In the genomic region with DNA sequence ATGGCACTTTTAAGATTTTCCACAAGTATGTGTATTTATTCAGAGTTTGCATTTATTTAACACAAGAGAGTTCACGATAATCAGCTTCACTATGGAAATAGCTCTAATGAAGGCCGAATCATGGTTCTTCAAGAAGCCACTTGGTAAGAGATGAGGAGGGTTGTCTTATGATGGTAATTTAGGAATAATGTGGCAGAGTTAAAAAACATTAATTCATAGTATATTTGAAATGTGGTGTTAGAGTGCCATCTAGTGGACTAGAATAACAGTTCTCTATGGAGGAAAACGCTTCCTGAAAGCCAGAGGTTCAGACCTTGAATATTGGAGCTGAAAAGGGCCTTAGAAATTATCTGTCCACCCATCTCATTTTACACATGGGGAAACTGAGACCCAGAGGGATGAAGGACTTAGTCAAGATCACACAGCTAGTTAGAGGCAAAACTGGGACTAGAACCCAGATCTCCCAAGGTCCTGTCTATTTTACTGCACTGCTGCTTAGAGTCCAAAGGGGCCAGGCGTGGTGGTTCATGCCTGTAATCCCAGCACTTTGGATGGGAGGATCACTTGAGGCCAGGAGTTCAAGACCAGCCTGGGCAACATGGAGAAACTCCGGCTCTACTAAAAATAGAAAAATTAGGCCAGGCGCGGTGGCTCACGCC, we compare ENCODE assay signal across 8 cellular contexts. TPM values are rescaled to one million over a fixed set of nuclear protein-coding genes. Genes with fewer than 3 reads are reported as not detected.
DNase-seq lines count a peak whose midpoint lies in the region; ATAC-seq, FAIRE-seq and TF ChIP-seq lines count a peak whose summit lies in the region.

No MANE protein-coding gene starts in this region.

- H3K4me3 ChIP-seq in body of pancreas (no peak overlapping the region), kidney (ENCODE audit: low read length in 2 of 2) (no peak overlapping the region), thyroid gland (replicated peaks in 1 of 3) (no peak overlapping the region)

- peak; percentile 28 for FAIRE-seq in GM12891 (lab: Jason Lieb, UNC)
- FAIRE-seq in kidney (lab: Jason Lieb, UNC), result no peak

- TF ChIP-seq POLR2A in GM12891 (IDR thresholded peaks at IDR 0.05; ENCODE audit: low read depth, low read length) (no peak), body of pancreas (IDR thresholded peaks at IDR 0.05) (no peak), thyroid gland (IDR thresholded peaks at IDR 0.05) (no peak)

- H3K36me3 ChIP-seq in body of pancreas (replicated peaks in 1 of 2; ENCODE audit: insufficient read depth in 1 of 2, low read depth in 2 of 2), result peaks cover 8 to 14% of the 10 kb centered on the region in 2 donors
- peaks cover 26 to 33% of the 10 kb centered on the region in 2 donors for H3K36me3 ChIP-seq in kidney (ENCODE audit: control insufficient read depth in 1 of 2, insufficient read depth in 2 of 2, low read length in 2 of 2)
- peaks cover 37 to 58% of the 10 kb centered on the region in 2 donors for H3K36me3 ChIP-seq in thyroid gland

- intact Hi-C loops in body of pancreas (cut with DNase I) (loop anchor here (10.0 kb wide), 2 partner anchors 121 to 391 kb away; no protein-coding TSS in a partner anchor), kidney (cut with DNase I) (no loop called here), thyroid gland (cut with DNase I) (no loop called here)

- H3K27ac ChIP-seq in body of pancreas (no peak overlapping the region), kidney (ENCODE audit: low read depth in 2 of 2, low read length in 2 of 2) (no peak overlapping the region), thyroid gland (no peak overlapping the region)

- H3K27me3 ChIP-seq in body of pancreas (no peaks in the 10 kb centered on the region), thyroid gland (no peaks in the 10 kb centered on the region)

- no peaks in the 10 kb centered on the region for H3K9me3 ChIP-seq in body of pancreas
- H3K9me3 ChIP-seq in kidney (ENCODE audit: control insufficient read depth in 1 of 2, low read length in 2 of 2), result no peaks in the 10 kb centered on the region
- no peaks in the 10 kb centered on the region for H3K9me3 ChIP-seq in thyroid gland

- TF ChIP-seq CTCF in AG09319 (IDR thresholded peaks at IDR 0.05; ENCODE audit: low read depth, low read length), result peak; percentile 50
- TF ChIP-seq CTCF in body of pancreas (IDR thresholded peaks at IDR 0.05), result peak; percentile 35 to 86 (median 73)
- peak; percentile 68 for TF ChIP-seq CTCF in kidney (IDR thresholded peaks at IDR 0.05; ENCODE audit: borderline replicate concordance, extremely low read depth, insufficient read depth)
- peak; percentile 57 to 76 (median 65) for TF ChIP-seq CTCF in thyroid gland (IDR thresholded peaks at IDR 0.05)

- H3K4me1 ChIP-seq in body of pancreas (peaks cover 25% of the 10 kb centered on the region), kidney (ENCODE audit: control insufficient read depth in 1 of 2, insufficient read depth in 1 of 2, low read depth in 1 of 2, low read length in 2 of 2) (no peaks in the 10 kb centered on the region), thyroid gland (no peaks in the 10 kb centered on the region)

- ATAC-seq in body of pancreas (peak; percentile 63), HG02840 (IDR thresholded peaks at IDR 0.05; ENCODE audit: low FRiP score, unreplicated experiment) (no peak)

- 68 to 71% methylated on average over 8 of the region's 8 CpGs for WGBS in body of pancreas, 2 donors
- 77 to 80% methylated on average over 8 of the region's 8 CpGs for WGBS in thyroid gland, 2 donors

- DNase-seq in AG09319 (ENCODE audit: extremely low read depth, low read depth), result no peak
- no peak for DNase-seq in GM12891 (ENCODE audit: insufficient read length, low spot score)
- DNase-seq in NCI-H460 (ENCODE audit: extremely low read depth, low read depth), result peak; percentile 55
- DNase-seq in body of pancreas, result no peak
- no peak for DNase-seq in kidney
- no peak for DNase-seq in thyroid gland
- DNase-seq in T-helper 9 cell, result no peak

- H3K9ac ChIP-seq in kidney (ENCODE audit: low read length in 2 of 2), result no peak overlapping the region

TF ChIP-seq in GM12891, 5 proteins besides CTCF, POLR2A, EP300 and RAD21:
- TF ChIP-seq PAX5 (IDR thresholded peaks at IDR 0.05; ENCODE audit: insufficient read depth, low read length, severe bottlenecking) (no peak), SPI1 (IDR thresholded peaks at IDR 0.05; ENCODE audit: low read depth, low read length) (no peak), TAF1 (IDR thresholded peaks at IDR 0.05; ENCODE audit: low read depth, low read length) (no peak), POU2F2 (IDR thresholded peaks at IDR 0.05; ENCODE audit: low read depth, low read length) (no peak), POLR2AphosphoS5 (IDR thresholded peaks at IDR 0.05; ENCODE audit: low read depth, low read length) (no peak)

RNA-seq across cellular contexts. Expression of gene KPNB1, which starts 33.8 kb away (rescaled TPM):
- polyA plus RNA-seq in GM12891 (2012; ENCODE audit: low read depth, missing spikeins), result 178 TPM
- total RNA-seq in NCI-H460 (2014; rRNA removed; shearing (Covaris generic)), result 390 and 410 TPM in 2 replicates
- polyA plus RNA-seq in NCI-H460 (2014; cell fraction: nucleus; rRNA removed), result 360 and 424 TPM in 2 replicates
- total RNA-seq in body of pancreas, result 100 to 1,000 TPM in 1 of 2 donors, 10 to 100 TPM in 1; 73.4 to 137 TPM
- 220 TPM for total RNA-seq in kidney
- polyA plus RNA-seq in kidney (ENCODE audit: insufficient read depth, low read depth, low replicate concordance), result 49.1 TPM
- total RNA-seq in thyroid gland, result 100 to 1,000 TPM; 134 to 207 (median 170) TPM
